ENCODE assay signal across 18 cellular contexts in genomic region chr3:19471147-19471546, GRCh38.
"Had no signal": no experiment of that assay in that cellular context is flagged by ENCODE, and none has a peak within 500 bp of the region (broad histone marks: within the 10 kb centered on the region; RNA-seq: fewer than 3 reads in every experiment).

No MANE protein-coding gene starts in this region.

- H3K9me3 ChIP-seq: lower lobe of right lung, right lobe of liver, thyroid gland, vagina had no signal

- H3K4me3 Mint-ChIP-seq: effector memory CD8-positive, alpha-beta T cell; natural killer cell treated with Interleukin-12 subunit alpha and Interleukin-12 subunit beta and Interleukin-15 and Interleukin-18, amount 100 ng/mL, for 72 hours; neural crest cell; stimulated activated naive CD8-positive, alpha-beta T cell treated with anti-CD3 and anti-CD28 coated beads, Interleukin-15, amount 100 ng/mL, for 72 hours had no signal

- H3K27ac Mint-ChIP-seq: effector memory CD8-positive, alpha-beta T cell; natural killer cell treated with Interleukin-12 subunit alpha and Interleukin-12 subunit beta and Interleukin-15 and Interleukin-18, amount 100 ng/mL, for 72 hours; progenitor cell of endocrine pancreas; stimulated activated naive CD8-positive, alpha-beta T cell treated with anti-CD3 and anti-CD28 coated beads, Interleukin-15, amount 100 ng/mL, for 72 hours had no signal

- H3K27me3 Mint-ChIP-seq: effector memory CD8-positive, alpha-beta T cell; natural killer cell treated with Interleukin-12 subunit alpha and Interleukin-12 subunit beta and Interleukin-15 and Interleukin-18, amount 100 ng/mL, for 72 hours; progenitor cell of endocrine pancreas; stimulated activated naive CD8-positive, alpha-beta T cell treated with anti-CD3 and anti-CD28 coated beads, Interleukin-15, amount 100 ng/mL, for 72 hours had no signal

- H3K27me3 ChIP-seq: right lobe of liver, thyroid gland, vagina had no signal

- H3K4me1 ChIP-seq: lower lobe of right lung, parathyroid adenoma, right lobe of liver, thyroid gland, vagina had no signal

- H3K27ac ChIP-seq: lower lobe of right lung, parathyroid adenoma, right lobe of liver, thyroid gland, vagina had no signal

- H3K4me1 Mint-ChIP-seq: stimulated activated naive CD8-positive, alpha-beta T cell treated with anti-CD3 and anti-CD28 coated beads, Interleukin-15, amount 100 ng/mL, for 72 hours had no signal

- ATAC-seq: effector memory CD8-positive, alpha-beta T cell; left ventricle myocardium superior; lower lobe of right lung; natural killer cell treated with Interleukin-12 subunit alpha and Interleukin-12 subunit beta and Interleukin-15 and Interleukin-18, amount 100 ng/mL, for 72 hours; right lobe of liver; stimulated activated naive CD8-positive, alpha-beta T cell treated with anti-CD3 and anti-CD28 coated beads, Interleukin-15, amount 100 ng/mL, for 72 hours had no signal

- H3K9me3 Mint-ChIP-seq: effector memory CD8-positive, alpha-beta T cell; neural crest cell; stimulated activated naive CD8-positive, alpha-beta T cell treated with anti-CD3 and anti-CD28 coated beads, Interleukin-15, amount 100 ng/mL, for 72 hours had no signal

- H3K36me3 Mint-ChIP-seq: natural killer cell treated with Interleukin-12 subunit alpha and Interleukin-12 subunit beta and Interleukin-15 and Interleukin-18, amount 100 ng/mL, for 72 hours had no signal

- H3K36me3 ChIP-seq: lower lobe of right lung, right lobe of liver, thyroid gland, vagina had no signal

- H3K4me3 ChIP-seq: lower lobe of right lung, right lobe of liver, thyroid gland, vagina had no signal

- DNase-seq: cortex of kidney; effector memory CD8-positive, alpha-beta T cell; hypothalamus; left ventricle myocardium superior; lower lobe of right lung; right lobe of liver; small intestine; stimulated activated CD4-positive, alpha-beta T cell treated with anti-CD3 and anti-CD28 coated beads, Interleukin-15, amount 100 ng/mL, for 24 hours; stimulated activated CD4-positive, alpha-beta T cell treated with anti-CD3 and anti-CD28 coated beads, Interleukin-2, amount 100 ng/mL, for 48 hours; stimulated activated naive CD4-positive, alpha-beta T cell; stimulated activated naive CD8-positive, alpha-beta T cell treated with anti-CD3 and anti-CD28 coated beads, Interleukin-15, amount 100 ng/mL, for 72 hours; thyroid gland; trophoblast cell had no signal

- H3K9ac ChIP-seq: parathyroid adenoma had no signal
